Comparison of ENCODE assay signal across 1 cellular context in genomic region chr5:157816682-157817268, GRCh38.
TF ChIP-seq lines count a peak whose summit lies in the region.

No MANE protein-coding gene starts in this region.

TF ChIP-seq in HCT116, 20 proteins besides CTCF, POLR2A, EP300 and RAD21 (continued from another document):
- TF ChIP-seq EGR1 (IDR thresholded peaks at IDR 0.05; ENCODE audit: low read depth) (no peak), POLR2AphosphoS5 (IDR thresholded peaks at IDR 0.05; ENCODE audit: low read depth, low read length) (no peak), ELF1 (IDR thresholded peaks at IDR 0.05; ENCODE audit: borderline replicate concordance, low read depth) (no peak), CBX3 (IDR thresholded peaks at IDR 0.05; ENCODE audit: low read depth) (no peak), JUND (IDR thresholded peaks at IDR 0.05) (no peak)
